Comparison of ENCODE assay signal across 8 cellular contexts in genomic region chr12:8065991-8066594, GRCh38. TPM values are rescaled to one million over a fixed set of nuclear protein-coding genes. Genes with fewer than 3 reads are reported as not detected.
DNase-seq lines count a peak whose midpoint lies in the region; ATAC-seq and TF ChIP-seq lines count a peak whose summit lies in the region.

Gene C3AR1, minus strand, starts transcription at chr12:8066359. Its CDS starts 6,174 bp downstream, at chr12:8060185.

- POLR2A ChIA-PET in activated CD8-positive, alpha-beta T cell treated with anti-CD3 and anti-CD28 coated beads for 36 hours (lab: Charles Lee) = interaction anchor here (0.6 to 2.8 kb wide), 5 partner anchors 12 to 107 kb away, joined by 3 to 14 read pairs (median 4); partner anchors contain the start of gene FOXJ2

- peak within 1 kb of the TSS; percentile 8 for H3K27ac ChIP-seq in KOPT-K1 (ENCODE audit: low read depth, low read length, poor library complexity, severe bottlenecking)

- H3K36me3 Mint-ChIP-seq in activated CD8-positive, alpha-beta T cell treated with anti-CD3 and anti-CD28 coated beads for 36 hours (ENCODE audit: low read depth) = no peaks in the 10 kb centered on the region

- intact Hi-C loops in activated CD8-positive, alpha-beta T cell treated with anti-CD3 and anti-CD28 coated beads for 36 hours (cut with micrococcal nuclease) = no loop called here

- H3K27ac Mint-ChIP-seq in activated CD8-positive, alpha-beta T cell treated with anti-CD3 and anti-CD28 coated beads for 36 hours = peak within 1 kb of the TSS; percentile 77

- no peak for TF ChIP-seq CTCF in activated CD8-positive, alpha-beta T cell treated with anti-CD3 and anti-CD28 coated beads for 36 hours (IDR thresholded peaks at IDR 0.05)
- TF ChIP-seq CTCF in fibroblast of villous mesenchyme (IDR thresholded peaks at IDR 0.05; ENCODE audit: insufficient read depth, low read depth, low read length) = no peak

- H3K4me3 ChIP-seq in fibroblast of villous mesenchyme (ENCODE audit: low read depth, low read length) = no peak within 1 kb of the TSS

- no peaks in the 10 kb centered on the region for H3K9me3 Mint-ChIP-seq in activated CD8-positive, alpha-beta T cell treated with anti-CD3 and anti-CD28 coated beads for 36 hours

- CTCF ChIA-PET in activated CD8-positive, alpha-beta T cell treated with anti-CD3 and anti-CD28 coated beads for 36 hours (lab: Charles Lee) = interaction anchor here (0.7 to 4.3 kb wide), 8 partner anchors 10 to 133 kb away, joined by 3 to 43 read pairs (median 4); no protein-coding TSS in a partner anchor

- DNase-seq in activated CD8-positive, alpha-beta memory T cell treated with anti-CD3 and anti-CD28 coated beads, Interleukin-2, amount 50 U/mL, for 1 hour (ENCODE audit: extremely low read depth) = peak; percentile 31
- no peak for DNase-seq in activated CD8-positive, alpha-beta memory T cell treated with anti-CD3 and anti-CD28 coated beads, Interleukin-2, amount 50 U/mL, for 48 hours
- peak; percentile 46 for DNase-seq in activated CD8-positive, alpha-beta T cell treated with anti-CD3 and anti-CD28 coated beads for 36 hours
- DNase-seq in fibroblast of villous mesenchyme (ENCODE audit: low read depth) = peak; percentile 82
- peak; percentile 70 for DNase-seq in renal cortical epithelial cell (ENCODE audit: low read depth)

- H3K4me1 Mint-ChIP-seq in activated CD8-positive, alpha-beta T cell treated with anti-CD3 and anti-CD28 coated beads for 36 hours (ENCODE audit: low read depth) = peaks cover 32% of the 10 kb centered on the region

- H3K4me3 Mint-ChIP-seq in activated CD8-positive, alpha-beta T cell treated with anti-CD3 and anti-CD28 coated beads for 36 hours = peak within 1 kb of the TSS; percentile 50

- H3K27me3 Mint-ChIP-seq in activated CD8-positive, alpha-beta T cell treated with anti-CD3 and anti-CD28 coated beads for 36 hours = no peaks in the 10 kb centered on the region

- ATAC-seq in activated CD8-positive, alpha-beta T cell treated with anti-CD3 and anti-CD28 coated beads for 36 hours = peak; percentile 99
- ATAC-seq in HG03439 (IDR thresholded peaks at IDR 0.05; ENCODE audit: unreplicated experiment) = no peak
- ATAC-seq in GM18861 (IDR thresholded peaks at IDR 0.05; ENCODE audit: unreplicated experiment) = no peak

- no peaks in the 10 kb centered on the region for H3K36me3 ChIP-seq in KOPT-K1 (ENCODE audit: insufficient read depth, low read length)

- H3K9me3 ChIP-seq in KOPT-K1 (ENCODE audit: insufficient read depth, low read length, poor library complexity, severe bottlenecking) = no peaks in the 10 kb centered on the region

RNA-seq across cellular contexts. Expression of gene C3AR1, which starts in this region (rescaled TPM):
- 1 to 10 TPM; 1.1 to 1.4 TPM for total RNA-seq in activated CD8-positive, alpha-beta T cell treated with anti-CD3 and anti-CD28 coated beads for 36 hours
- total RNA-seq in fibroblast of villous mesenchyme (under 0.01 TPM in 2 replicates), renal cortical epithelial cell (0.17 and 0.30 TPM in 2 replicates)

Comparison
In these comparisons a context has a peak if more than half of its experiments do, and no peak if none do; other contexts are left out.
1. Peak in DNase-seq in fibroblast of villous mesenchyme; RNA of the gene not detected or under 1 TPM.
2. Peak in DNase-seq in renal cortical epithelial cell; RNA of the gene not detected or under 1 TPM.